ENCODE assay signal across 23 cellular contexts in the genomic region with DNA sequence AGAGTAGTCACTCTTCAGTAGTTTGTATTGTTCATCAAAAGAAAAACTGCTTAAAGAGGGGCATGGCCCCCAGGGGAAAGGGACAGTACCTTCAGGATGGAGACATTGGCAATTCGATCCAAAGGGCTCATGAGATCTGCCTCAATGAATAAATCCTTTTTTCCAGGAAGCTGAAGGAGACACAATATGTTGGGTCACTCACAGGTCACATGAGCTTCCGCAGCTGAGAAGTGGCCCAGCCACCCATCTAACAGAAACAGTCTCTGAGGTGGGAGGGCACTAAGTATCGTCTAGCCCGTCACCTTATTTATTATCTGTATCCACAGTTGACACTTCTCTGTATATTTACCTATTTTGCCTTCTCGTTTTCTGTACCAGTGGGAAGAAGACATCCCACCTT. TPM values are rescaled to one million over a fixed set of nuclear protein-coding genes. Genes with fewer than 3 reads are reported as not detected.
A peak's percentile ranks its signal among the peaks of the same experiment; 100 is the strongest.
DNase-seq lines count a peak whose midpoint lies in the region; ATAC-seq, FAIRE-seq and TF ChIP-seq lines count a peak whose summit lies in the region.
"Had no signal": no experiment of that assay in that cellular context is flagged by ENCODE, and none has a peak within 500 bp of the region (broad histone marks: within the 10 kb centered on the region; RNA-seq: fewer than 3 reads in every experiment).

No MANE protein-coding gene starts in this region.

- H2BK5ac ChIP-seq in H9 (ENCODE audit: insufficient read length, low read length) = no peak overlapping the region

- H3K4me1 Mint-ChIP-seq in activated CD4-positive, alpha-beta T cell treated with anti-CD3 and anti-CD28 coated beads for 36 hours = peaks cover 32% of the 10 kb centered on the region
- H3K4me1 Mint-ChIP-seq in H9 (peaks cover 12% of the 10 kb centered on the region in 2 experiments), progenitor cell of endocrine pancreas (ENCODE audit: low read depth) (peaks cover 27% of the 10 kb centered on the region), Calu3 (ENCODE audit: low read depth, unreplicated experiment) (peaks cover 29% of the 10 kb centered on the region)

- no peak overlapping the region for H3K4ac ChIP-seq in H9 (ENCODE audit: low read depth, low read length)

- H3K27me3 Mint-ChIP-seq in activated CD4-positive, alpha-beta T cell treated with anti-CD3 and anti-CD28 coated beads for 36 hours = no peaks in the 10 kb centered on the region
- H3K27me3 Mint-ChIP-seq in H9 (ENCODE audit: low read depth) (no peaks in the 10 kb centered on the region), progenitor cell of endocrine pancreas (no peaks in the 10 kb centered on the region), Calu3 (ENCODE audit: unreplicated experiment) (no peaks in the 10 kb centered on the region)
- H3K27me3 Mint-ChIP-seq: IgD-negative memory B cell had no signal

- POLR2A ChIA-PET in activated CD4-positive, alpha-beta T cell treated with anti-CD3 and anti-CD28 coated beads for 36 hours (lab: Charles Lee) = no interaction called here
- POLR2A ChIA-PET in K562 (lab: Yijun Ruan, JAX) = interaction anchor here (0.5 to 1.2 kb wide), 4 partner anchors 9 to 28 kb away, joined by 3 to 6 read pairs (median 3); no protein-coding TSS in a partner anchor

- CTCF ChIA-PET in activated CD4-positive, alpha-beta T cell treated with anti-CD3 and anti-CD28 coated beads for 36 hours (lab: Charles Lee) = interaction anchor here (1.0 kb wide), 1 partner anchor 254 kb away, joined by 3 read pairs; no protein-coding TSS in a partner anchor
- CTCF ChIA-PET in K562 (lab: Yijun Ruan, JAX; ENCODE audit: low intra/inter-chr PET ratio) (no interaction called here), Calu3 (lab: Charles Lee) (interaction anchor here (0.6 kb wide), 1 partner anchor 244 kb away, joined by 5 read pairs; no protein-coding TSS in a partner anchor)

- peak overlapping the region; percentile 15 for H3K27ac Mint-ChIP-seq in activated CD4-positive, alpha-beta T cell treated with anti-CD3 and anti-CD28 coated beads for 36 hours
- peak overlapping the region in 2 of 3 experiments; percentile 41 to 49; a peak in 3 of 7 replicates for H3K27ac Mint-ChIP-seq in H9
- H3K27ac Mint-ChIP-seq in progenitor cell of endocrine pancreas = peak overlapping the region; percentile 12
- H3K27ac Mint-ChIP-seq in Calu3 (ENCODE audit: unreplicated experiment) = no peak overlapping the region

- H3K4me2 ChIP-seq in H9 (ENCODE audit: insufficient read depth, insufficient read length, low read length) = no peak overlapping the region
- peak overlapping the region; percentile 57 for H3K4me2 ChIP-seq in K562 (ENCODE audit: insufficient read depth, low read length)

- no peak for TF ChIP-seq RAD21 in K562 (CRISPR knock-in tag; conservative IDR thresholded peaks at IDR 0.05 in 1 of 2, IDR thresholded peaks at IDR 0.05 in 1 of 2)

- H3K79me2 ChIP-seq in H9 (ENCODE audit: insufficient read depth, low read length) (no peaks in the 10 kb centered on the region; the same call in 1 of the 2 replicates), K562 (ENCODE audit: control insufficient read depth, insufficient read depth, low read length) (peaks cover 47% of the 10 kb centered on the region)

- H3K9me1 ChIP-seq in K562 (ENCODE audit: control insufficient read depth, insufficient read depth, low read length) = no peaks in the 10 kb centered on the region

- TF ChIP-seq EP300 in K562 (IDR thresholded peaks at IDR 0.05; ENCODE audit: low read length) = no peak

- H3K36me3 Mint-ChIP-seq in activated CD4-positive, alpha-beta T cell treated with anti-CD3 and anti-CD28 coated beads for 36 hours (ENCODE audit: low read depth) = peaks cover 15% of the 10 kb centered on the region
- H3K36me3 Mint-ChIP-seq in H9 (ENCODE audit: insufficient read depth in 1 of 3, low read depth in 3 of 3) (peaks cover 9 to 26% (median 24%) of the 10 kb centered on the region in 3 experiments; a peak in 5 of 7 replicates), progenitor cell of endocrine pancreas (ENCODE audit: insufficient read depth) (peaks cover 10% of the 10 kb centered on the region), Calu3 (ENCODE audit: insufficient read depth, unreplicated experiment) (peaks cover 31% of the 10 kb centered on the region)

- no peak for TF ChIP-seq POLR2A in K562 (conservative IDR thresholded peaks at IDR 0.05)
- no peak for TF ChIP-seq POLR2A in adrenal gland (IDR thresholded peaks at IDR 0.05)

- no peaks in the 10 kb centered on the region for H3K79me1 ChIP-seq in H9 (ENCODE audit: insufficient read depth, low read depth, low read length, poor library complexity, severe bottlenecking)

- intact Hi-C loops in activated CD4-positive, alpha-beta T cell treated with anti-CD3 and anti-CD28 coated beads for 36 hours (cut with DNase I, micrococcal nuclease) = no loop called here
- intact Hi-C loops in K562 (cut with micrococcal nuclease) = no loop called here
- intact Hi-C loops in Calu3 (cut with micrococcal nuclease; ENCODE audit: unreplicated experiment) = no loop called here
- intact Hi-C loops in adrenal gland (cut with DNase I) = no loop called here

- H3K4me3 Mint-ChIP-seq in activated CD4-positive, alpha-beta T cell treated with anti-CD3 and anti-CD28 coated beads for 36 hours = no peak overlapping the region
- H3K4me3 Mint-ChIP-seq in H9 = no peak overlapping the region
- H3K4me3 Mint-ChIP-seq in progenitor cell of endocrine pancreas (ENCODE audit: low read depth) = no peak overlapping the region
- no peak overlapping the region for H3K4me3 Mint-ChIP-seq in Calu3 (ENCODE audit: low read depth, unreplicated experiment)

- TF ChIP-seq CTCF in H9 (conservative IDR thresholded peaks at IDR 0.05) (no peak), K562 (IDR thresholded peaks at IDR 0.05 in 2 of 3, conservative IDR thresholded peaks at IDR 0.05 in 1 of 3; ENCODE audit: insufficient read depth in 2 of 3, low read depth in 1 of 3, low read length in 3 of 3) (no peak), progenitor cell of endocrine pancreas (IDR thresholded peaks at IDR 0.05; ENCODE audit: unreplicated experiment) (no peak), Calu3 (IDR thresholded peaks at IDR 0.05; ENCODE audit: unreplicated experiment) (no peak), adrenal gland (IDR thresholded peaks at IDR 0.05) (no peak)

- H3K9me3 Mint-ChIP-seq in activated CD4-positive, alpha-beta T cell treated with anti-CD3 and anti-CD28 coated beads for 36 hours (ENCODE audit: low read depth) = no peaks in the 10 kb centered on the region
- H3K9me3 Mint-ChIP-seq in H9 (no peaks in the 10 kb centered on the region), progenitor cell of endocrine pancreas (ENCODE audit: low read depth) (no peaks in the 10 kb centered on the region), Calu3 (ENCODE audit: low read depth, unreplicated experiment) (no peaks in the 10 kb centered on the region)
- H3K9me3 Mint-ChIP-seq: IgD-negative memory B cell had no signal

- H3K9ac ChIP-seq in H9 (ENCODE audit: extremely low read depth, insufficient read length, low read length) = no peak overlapping the region
- H3K9ac ChIP-seq in K562 (ENCODE audit: insufficient read depth in 1 of 2, low read depth in 2 of 2, low read length in 2 of 2) = peak overlapping the region in 1 of 2 experiments; percentile 49; a peak in 1 of 4 replicates

- H4K20me1 ChIP-seq in H9 (ENCODE audit: control insufficient read depth, insufficient read depth, insufficient read length) (no peaks in the 10 kb centered on the region), K562 (replicated peaks; ENCODE audit: control insufficient read depth, insufficient read depth, low read length) (no peaks in the 10 kb centered on the region)

- no peak overlapping the region for H3T11ph ChIP-seq in H9 (ENCODE audit: low read length)

- no peak overlapping the region for H2AK5ac ChIP-seq in H9 (ENCODE audit: insufficient read length, low read length)

- no peak for DNase-seq in activated CD4-positive, alpha-beta T cell treated with anti-CD3 and anti-CD28 coated beads for 36 hours
- no peak for DNase-seq in activated CD4-positive, alpha-beta T cell treated with anti-CD3 and anti-CD28 coated beads for 48 hours
- no peak for DNase-seq in H9
- peak in 2 of 4 experiments; percentile 37 to 54 for DNase-seq in K562 (ENCODE audit: extremely low read depth in 1 of 4, low spot score in 3 of 4)
- DNase-seq in progenitor cell of endocrine pancreas (ENCODE audit: low spot score, unreplicated experiment) = no peak
- DNase-seq in Calu3 = no peak
- no peak for DNase-seq in adrenal gland
- no peak for DNase-seq in cerebellum (ENCODE audit: low spot score)
- DNase-seq: 8988T; DND-41; MV-4-11; NCI-H1417; NCI-H1930; NCI-H446; NK-92 treated with Interleukin-12 subunit alpha and Interleukin-12 subunit beta, amount 100 ng/mL, for 24 hours; SHP77 had no signal

- H3K56ac ChIP-seq in H9 (ENCODE audit: insufficient read length, low read depth, low read length) = no peak overlapping the region

- no peaks in the 10 kb centered on the region for H3K27me3 ChIP-seq in H9 (ENCODE audit: insufficient read depth, low read length)
- no peaks in the 10 kb centered on the region for H3K27me3 ChIP-seq in K562 (ENCODE audit: control insufficient read depth in 2 of 2, insufficient read depth in 2 of 2, low read length in 2 of 2)
- no peaks in the 10 kb centered on the region for H3K27me3 ChIP-seq in adrenal gland

- peak; percentile 48 for FAIRE-seq in K562 (lab: Jason Lieb, UNC)
- FAIRE-seq: G401.6, GM12891, GM18507, HTR-8/SVneo had no signal

- H3K18ac ChIP-seq in H9 (ENCODE audit: insufficient read length, low read depth, low read length) = no peak overlapping the region

- no peak overlapping the region for H3K14ac ChIP-seq in H9 (ENCODE audit: insufficient read depth, low read length)

- peaks cover 11% of the 10 kb centered on the region for H3K23me2 ChIP-seq in H9 (ENCODE audit: insufficient read length, low read depth, low read length, poor library complexity, severe bottlenecking)

- ATAC-seq in activated CD4-positive, alpha-beta T cell treated with anti-CD3 and anti-CD28 coated beads for 36 hours = no peak
- peak; percentile 44; the same call in 2 of the 3 replicates for ATAC-seq in K562
- ATAC-seq: HCT116 had no signal

- H4K5ac ChIP-seq in H9 (ENCODE audit: insufficient read length, low read depth, low read length) = no peak overlapping the region

- in situ Hi-C loops in K562 (cut with MboI) = no loop called here

- H2BK120ac ChIP-seq in H9 (ENCODE audit: low read depth, low read length, poor library complexity, severe bottlenecking) = no peak overlapping the region

- no peak overlapping the region for H2AFZ ChIP-seq in H9 (ENCODE audit: low read length)
- no peak overlapping the region for H2AFZ ChIP-seq in K562 (ENCODE audit: low read depth, low read length)

- no peak overlapping the region for H2BK12ac ChIP-seq in H9 (ENCODE audit: insufficient read length, low read depth, low read length)

- no peak overlapping the region for H3K27ac ChIP-seq in H9 (ENCODE audit: insufficient read length, low read depth, low read length)
- peak overlapping the region; percentile 3; the same call in 2 of the 3 replicates for H3K27ac ChIP-seq in K562 (ENCODE audit: extremely low read depth, low read depth, low read length)
- no peak overlapping the region for H3K27ac ChIP-seq in adrenal gland
- H3K27ac ChIP-seq: HL-60 had no signal

- H2BK20ac ChIP-seq in H9 (ENCODE audit: low read depth, low read length, poor library complexity, severe bottlenecking) = no peak overlapping the region

- no peaks in the 10 kb centered on the region for H3K9me3 ChIP-seq in H9 (ENCODE audit: control insufficient read depth, low read depth, low read length)
- no peaks in the 10 kb centered on the region for H3K9me3 ChIP-seq in K562 (replicated peaks; ENCODE audit: control insufficient read depth, insufficient read depth, low read depth, low read length)
- no peaks in the 10 kb centered on the region for H3K9me3 ChIP-seq in adrenal gland (replicated peaks in 1 of 3)

- peaks cover 6% of the 10 kb centered on the region; the same call in 1 of the 2 replicates for H3K4me1 ChIP-seq in H9 (ENCODE audit: insufficient read depth, low read length)
- H3K4me1 ChIP-seq in K562 (replicated peaks in 1 of 2; ENCODE audit: control insufficient read depth in 2 of 2, insufficient read depth in 2 of 2, low read length in 2 of 2) = peaks cover 18% of the 10 kb centered on the region in 2 experiments; a peak in 4 of 5 replicates
- peaks cover 8 to 16% of the 10 kb centered on the region in 2 donors for H3K4me1 ChIP-seq in adrenal gland (replicated peaks in 1 of 2)

- BruUV-seq in K562 (replicated peaks; lab: Mats Ljungman, UMichigan) (no TSS peak), Calu3 (replicated peaks; lab: Mats Ljungman, UMichigan) (no TSS peak)

- H3K36me3 ChIP-seq in K562 (ENCODE audit: control insufficient read depth, insufficient read depth, low read length) (peaks cover 34% of the 10 kb centered on the region; the same call in 2 of the 3 replicates), adrenal gland (replicated peaks in 1 of 2) (peaks cover 0 to 25% of the 10 kb centered on the region in 2 donors)

- H3K4me3 ChIP-seq in K562 (no peak overlapping the region), adrenal gland (no peak overlapping the region)

- no peak overlapping the region for H2BK15ac ChIP-seq in H9 (ENCODE audit: low read depth, low read length)

- no peak overlapping the region for H4K91ac ChIP-seq in H9 (ENCODE audit: insufficient read length, low read depth, low read length)

- no CpG with 5 or more reads among the region's 5 CpGs for WGBS in H9 (ENCODE audit: extremely low coverage, insufficient read length, low lambda C conversion rate)
- 9% methylated on average over 5 of the region's 5 CpGs for WGBS in K562 (ENCODE audit: insufficient coverage, low coverage, missing lambda C conversion rate)
- 73 to 82% (median 77%) methylated on average over 5 of the region's 5 CpGs for WGBS in adrenal gland, 4 donors

- H4K8ac ChIP-seq in H9 (replicated peaks; ENCODE audit: insufficient read length, low read depth, low read length) = no peak overlapping the region

- H3K23ac ChIP-seq in H9 (ENCODE audit: insufficient read length, low read depth, low read length) = no peak overlapping the region

RNA-seq across cellular contexts. Expression of a gene that starts 4.7 kb away (rescaled TPM):
- 10 to 100 TPM; 22.8 to 25.9 TPM for total RNA-seq in activated CD4-positive, alpha-beta T cell treated with anti-CD3 and anti-CD28 coated beads for 36 hours
- total RNA-seq in H9 (2021) (16.3 and 21.1 TPM in 2 replicates), K562 (2014; rRNA removed) (9.4 and 10.2 TPM in 2 replicates), K562 (2014; rRNA removed; fragmentation: Illumina TruSeq; extraction: Trizol) (14.3 and 14.8 TPM in 2 replicates), K562 (2015; rRNA removed; fragmentation: Illumina TruSeq; extraction: Trizol) (13.0 and 13.5 TPM in 2 replicates), K562 (2021) (19.6 and 19.9 TPM in 2 replicates), progenitor cell of endocrine pancreas (28.0 and 33.3 TPM in 2 replicates), Calu3 (2022) (18.4 and 21.9 TPM in 2 replicates), adrenal gland (10 to 100 TPM in 6 of 8 donors, 1 to 10 TPM in 2; 9.1 to 21.5 (median 14.1) TPM), cerebellum (11.3 TPM)
- 35.4 and 57.8 TPM in 2 replicates for total RNA-seq in K562 (2011; cell fraction: chromatin; rRNA removed; ENCODE audit: low replicate concordance)
- total RNA-seq in K562 (2011; cell fraction: nucleolus; rRNA removed) = 34.5 and 42.0 TPM in 2 replicates
- total RNA-seq in K562 (2011; cell fraction: nucleoplasm; rRNA removed) = 28.3 and 30.4 TPM in 2 replicates
- polyA plus RNA-seq in K562 (2011; rRNA removed) (25.5 and 28.0 TPM in 2 replicates), K562 (2014; fragmentation: Illumina TruSeq; extraction: Trizol) (12.4 and 16.3 TPM in 2 replicates), K562 (2014; fragmentation: Nextera tagmentation; extraction: Ambion mirVana) (10 to 100 TPM in 1 of 2 experiments, 1 to 10 TPM in 1; 9.8 to 10.7 TPM), K562 (2014; rRNA removed) (12.7 and 15.1 TPM in 2 replicates), adrenal gland (10 to 100 TPM; 16.1 to 23.8 (median 19.3) TPM)
- polyA plus RNA-seq in K562 (2011; cell fraction: cytosol; rRNA removed) = 12.5 and 12.9 TPM in 2 replicates
- polyA plus RNA-seq in K562 (2011; cell fraction: nucleus; rRNA removed) = 34.8 and 45.4 TPM in 2 replicates
- polyA plus RNA-seq in K562 (2012) = 22.2 and 32.7 TPM in 2 replicates
- polyA minus RNA-seq in K562 (2011; rRNA and poly(A)+ RNA removed) = 13.7 and 22.8 TPM in 2 replicates
- 4.2 and 20.6 TPM in 2 replicates for polyA minus RNA-seq in K562 (2011; cell fraction: cytosol; rRNA and poly(A)+ RNA removed)
- polyA minus RNA-seq in K562 (2011; cell fraction: nucleus; rRNA and poly(A)+ RNA removed) = 7.9 and 12.8 TPM in 2 replicates

RNA-seq across cellular contexts. Expression of a gene that starts 23.4 kb away (rescaled TPM):
- total RNA-seq in activated CD4-positive, alpha-beta T cell treated with anti-CD3 and anti-CD28 coated beads for 36 hours = 100 to 1,000 TPM; 111 to 157 TPM
- total RNA-seq in H9 (2021) (70.5 and 75.7 TPM in 2 replicates), K562 (2014; rRNA removed) (226 and 263 TPM in 2 replicates), K562 (2014; rRNA removed; fragmentation: Illumina TruSeq; extraction: Trizol) (201 and 210 TPM in 2 replicates), K562 (2015; rRNA removed; fragmentation: Illumina TruSeq; extraction: Trizol) (223 and 228 TPM in 2 replicates), K562 (2021) (150 and 181 TPM in 2 replicates), progenitor cell of endocrine pancreas (79.1 and 81.5 TPM in 2 replicates), Calu3 (2022) (208 and 260 TPM in 2 replicates), adrenal gland (10 to 100 TPM in 2 of 8 donors, 1 to 10 TPM in 6; 5.4 to 36.8 (median 6.6) TPM), cerebellum (43.1 TPM)
- total RNA-seq in K562 (2011; cell fraction: chromatin; rRNA removed; ENCODE audit: low replicate concordance) = 402 and 749 TPM in 2 replicates
- total RNA-seq in K562 (2011; cell fraction: nucleolus; rRNA removed) = 233 and 300 TPM in 2 replicates
- 292 and 338 TPM in 2 replicates for total RNA-seq in K562 (2011; cell fraction: nucleoplasm; rRNA removed)
- polyA plus RNA-seq in K562 (2011; rRNA removed) (391 and 460 TPM in 2 replicates), K562 (2014; fragmentation: Illumina TruSeq; extraction: Trizol) (248 and 284 TPM in 2 replicates), K562 (2014; fragmentation: Nextera tagmentation; extraction: Ambion mirVana) (100 to 1,000 TPM; 156 to 240 TPM), K562 (2014; rRNA removed) (256 and 264 TPM in 2 replicates), adrenal gland (1 to 10 TPM; 4.7 to 9.0 (median 6.1) TPM)
- polyA plus RNA-seq in K562 (2011; cell fraction: cytosol; rRNA removed) = 329 and 446 TPM in 2 replicates
- 1,023 and 1,561 TPM in 2 replicates for polyA plus RNA-seq in K562 (2011; cell fraction: nucleus; rRNA removed)
- polyA plus RNA-seq in K562 (2012) = 176 and 186 TPM in 2 replicates
- polyA minus RNA-seq in K562 (2011; rRNA and poly(A)+ RNA removed) = 342 and 344 TPM in 2 replicates
- polyA minus RNA-seq in K562 (2011; cell fraction: cytosol; rRNA and poly(A)+ RNA removed) = 145 and 166 TPM in 2 replicates
- polyA minus RNA-seq in K562 (2011; cell fraction: nucleus; rRNA and poly(A)+ RNA removed) = 175 and 402 TPM in 2 replicates
